In the genomic region with DNA sequence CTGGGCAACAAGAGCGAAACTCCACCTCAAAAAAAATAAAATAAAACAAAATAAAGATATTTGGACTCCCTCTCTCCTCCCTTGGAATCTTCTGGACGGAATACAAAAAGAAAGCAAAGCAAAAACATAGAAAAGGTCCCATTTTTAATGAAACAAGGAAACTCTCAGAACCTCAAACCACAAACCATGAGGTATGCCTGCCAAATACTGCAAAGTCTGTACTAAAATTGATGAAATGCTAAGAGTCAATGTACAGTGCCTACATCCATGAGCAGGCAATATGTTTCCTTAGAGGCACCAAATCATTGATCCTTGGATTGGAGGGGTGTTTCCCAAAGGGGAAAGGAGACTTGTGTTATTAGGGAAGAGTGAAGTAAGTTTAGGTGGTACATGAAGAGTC, we compare ENCODE assay signal across 25 cellular contexts. TPM values are rescaled to one million over a fixed set of nuclear protein-coding genes. Genes with fewer than 3 reads are reported as not detected.
DNase-seq lines count a peak whose midpoint lies in the region; ATAC-seq and TF ChIP-seq lines count a peak whose summit lies in the region.
"Had no signal": no experiment of that assay in that cellular context is flagged by ENCODE, and none has a peak within 500 bp of the region (broad histone marks: within the 10 kb centered on the region; RNA-seq: fewer than 3 reads in every experiment).

No MANE protein-coding gene starts in this region.

- H3K79me2 ChIP-seq in KMS-11 (ENCODE audit: insufficient read depth, low read depth) = no peaks in the 10 kb centered on the region

- peaks cover 0 to 3% (median 0%) of the 10 kb centered on the region in 8 donors for H3K9me3 Mint-ChIP-seq in CD4-positive, alpha-beta memory T cell
- H3K9me3 Mint-ChIP-seq in activated T-helper 2 cell treated with anti-CD3 and anti-CD28 coated beads, Interferon-gamma antibody, Interleukin-2, Interleukin-4, amounts not matched to agents 10 μg/mL and 5 μg/mL and 100 μg/mL, durations not matched to agents 14 hours and 24 hours and 36 hours = peaks cover 6% of the 10 kb centered on the region

- no peaks in the 10 kb centered on the region for H4K20me1 ChIP-seq in KMS-11 (ENCODE audit: insufficient read depth)

- peak overlapping the region in 7 of 8 donors; percentile 47 to 86 (median 78) for H3K4me3 Mint-ChIP-seq in CD4-positive, alpha-beta memory T cell
- H3K4me3 Mint-ChIP-seq in activated T-helper 2 cell treated with anti-CD3 and anti-CD28 coated beads, Interferon-gamma antibody, Interleukin-2, Interleukin-4, amounts not matched to agents 10 μg/mL and 5 μg/mL and 100 μg/mL, durations not matched to agents 14 hours and 24 hours and 36 hours (ENCODE audit: low read depth) = peak overlapping the region; percentile 51
- H3K4me3 Mint-ChIP-seq: neural crest cell had no signal

- no peak for ATAC-seq in GM19467 (IDR thresholded peaks at IDR 0.05; ENCODE audit: unreplicated experiment)
- ATAC-seq in left lobe of liver = no peak
- ATAC-seq: foreskin keratinocyte, psoas muscle had no signal

- peaks cover 38 to 70% (median 53%) of the 10 kb centered on the region in 4 donors for H3K4me1 Mint-ChIP-seq in CD4-positive, alpha-beta memory T cell
- H3K4me1 Mint-ChIP-seq in activated T-helper 2 cell treated with anti-CD3 and anti-CD28 coated beads, Interferon-gamma antibody, Interleukin-2, Interleukin-4, amounts not matched to agents 10 μg/mL and 5 μg/mL and 100 μg/mL, durations not matched to agents 14 hours and 24 hours and 36 hours (ENCODE audit: low read depth) = peaks cover 48% of the 10 kb centered on the region
- H3K4me1 Mint-ChIP-seq: neural crest cell had no signal

- no peak for TF ChIP-seq POLR2A in ovary (IDR thresholded peaks at IDR 0.05)

- H3K9me3 ChIP-seq in CD4-positive, alpha-beta memory T cell (ENCODE audit: control insufficient read depth in 1 of 2, low read length in 2 of 2) = no peaks in the 10 kb centered on the region
- H3K9me3 ChIP-seq in ovary = no peaks in the 10 kb centered on the region
- H3K9me3 ChIP-seq: psoas muscle, vagina had no signal

- H3K27ac Mint-ChIP-seq in CD4-positive, alpha-beta memory T cell = peak overlapping the region; percentile 75 to 91 (median 84)
- H3K27ac Mint-ChIP-seq in activated T-helper 2 cell treated with anti-CD3 and anti-CD28 coated beads, Interferon-gamma antibody, Interleukin-2, Interleukin-4, amounts not matched to agents 10 μg/mL and 5 μg/mL and 100 μg/mL, durations not matched to agents 14 hours and 24 hours and 36 hours = peak overlapping the region; percentile 91

- POLR2A ChIA-PET in CD4-positive, alpha-beta memory T cell (lab: Charles Lee; ENCODE audit: partially characterized antibody) = interaction anchor here (1.1 to 3.6 kb wide), 4 partner anchors 8 to 177 kb away, joined by 3 to 14 read pairs (median 8); a partner anchor contains a TSS

- no peak overlapping the region for H3K9ac ChIP-seq in KMS-11

- TF ChIP-seq CTCF in KMS-11 (conservative IDR thresholded peaks at IDR 0.05; ENCODE audit: low read depth, low read length) (no peak), ovary (IDR thresholded peaks at IDR 0.05) (no peak)

- H3K4me3 ChIP-seq in CD4-positive, alpha-beta memory T cell (ENCODE audit: low read length in 2 of 2) = no peak overlapping the region
- H3K4me3 ChIP-seq in KMS-11 (IDR thresholded peaks at IDR 0.05; ENCODE audit: insufficient read depth, low read depth, low read length) = no peak overlapping the region
- no peak overlapping the region for H3K4me3 ChIP-seq in ovary
- H3K4me3 ChIP-seq: psoas muscle, skin epidermis, vagina had no signal

- 9 to 17% (median 14%) methylated on average over 2 of the region's 2 CpGs for WGBS in ovary, 3 donors

- no peak for TF ChIP-seq EP300 in ovary (IDR thresholded peaks at IDR 0.05)

- no peaks in the 10 kb centered on the region for H3K27me3 ChIP-seq in CD4-positive, alpha-beta memory T cell (ENCODE audit: insufficient read depth, low read length)
- H3K27me3 ChIP-seq in KMS-11 (ENCODE audit: insufficient read depth, low read depth) (no peaks in the 10 kb centered on the region), ovary (no peaks in the 10 kb centered on the region)
- H3K27me3 ChIP-seq: foreskin keratinocyte, vagina had no signal

- peak in 3 of 5 donors; percentile 25 to 40 (median 31) for DNase-seq in CD4-positive, alpha-beta memory T cell
- DNase-seq in activated T-helper 2 cell treated with anti-CD3 and anti-CD28 coated beads, Interferon-gamma antibody, Interleukin-2, Interleukin-4, amounts not matched to agents 10 μg/mL and 5 μg/mL and 100 μg/mL, durations not matched to agents 14 hours and 24 hours and 36 hours (ENCODE audit: low spot score) = no peak
- DNase-seq in fibroblast of peridontal ligament (ENCODE audit: extremely low read depth) (peak; percentile 70), left lobe of liver (ENCODE audit: low spot score) (no peak), ovary (no peak)
- DNase-seq: AML-193; amygdala; Calu3; foreskin keratinocyte; H7; hypothalamus; kidney glomerular epithelial cell; mesenchymal stem cell; NCI-H1105 treated with DMSO at 0.1 percent for 48 hours; NCI-H526 treated with DMSO at 0.1 percent for 48 hours; psoas muscle; SHP77 treated with DMSO at 0.1 percent for 48 hours; stimulated activated CD4-positive, alpha-beta T cell treated with anti-CD3 and anti-CD28 coated beads, Interleukin-2, amount 100 ng/mL, for 48 hours; substantia nigra had no signal

- H3K27me3 Mint-ChIP-seq in CD4-positive, alpha-beta memory T cell = no peaks in the 10 kb centered on the region
- H3K27me3 Mint-ChIP-seq in activated T-helper 2 cell treated with anti-CD3 and anti-CD28 coated beads, Interferon-gamma antibody, Interleukin-2, Interleukin-4, amounts not matched to agents 10 μg/mL and 5 μg/mL and 100 μg/mL, durations not matched to agents 14 hours and 24 hours and 36 hours (ENCODE audit: low read depth) = no peaks in the 10 kb centered on the region

- peaks cover 72% of the 10 kb centered on the region for H3K4me1 ChIP-seq in CD4-positive, alpha-beta memory T cell (ENCODE audit: insufficient read depth, low read length)
- H3K4me1 ChIP-seq in KMS-11 (ENCODE audit: low read depth, poor library complexity, severe bottlenecking) (peaks cover 15% of the 10 kb centered on the region), ovary (ENCODE audit: insufficient read depth) (no peaks in the 10 kb centered on the region)
- H3K4me1 ChIP-seq: foreskin keratinocyte, psoas muscle, vagina had no signal

- H3K27ac ChIP-seq in CD4-positive, alpha-beta memory T cell (ENCODE audit: low read depth, low read length) = peak overlapping the region; percentile 31
- H3K27ac ChIP-seq in KMS-11 (no peak overlapping the region), ovary (no peak overlapping the region)
- H3K27ac ChIP-seq: foreskin keratinocyte, HL-60, psoas muscle, vagina had no signal

- no peak overlapping the region for H2AFZ ChIP-seq in KMS-11 (ENCODE audit: low read depth)

- intact Hi-C loops in CD4-positive, alpha-beta memory T cell (cut with micrococcal nuclease) = no loop called here
- intact Hi-C loops in activated T-helper 2 cell treated with anti-CD3 and anti-CD28 coated beads, Interferon-gamma antibody, Interleukin-2, Interleukin-4, amounts not matched to agents 10 μg/mL and 5 μg/mL and 100 μg/mL, durations not matched to agents 14 hours and 24 hours and 36 hours (cut with micrococcal nuclease) = no loop called here
- intact Hi-C loops in ovary (cut with DNase I) = loop anchor here in 1 of 4 donors (10.0 kb wide), 1 partner anchor 96 kb away; no protein-coding TSS in a partner anchor

- H3K36me3 Mint-ChIP-seq in CD4-positive, alpha-beta memory T cell = peaks cover 0 to 5% of the 10 kb centered on the region in 2 donors
- H3K36me3 Mint-ChIP-seq in activated T-helper 2 cell treated with anti-CD3 and anti-CD28 coated beads, Interferon-gamma antibody, Interleukin-2, Interleukin-4, amounts not matched to agents 10 μg/mL and 5 μg/mL and 100 μg/mL, durations not matched to agents 14 hours and 24 hours and 36 hours (ENCODE audit: low read depth) = peaks cover 26% of the 10 kb centered on the region

- no peaks in the 10 kb centered on the region for H3K36me3 ChIP-seq in CD4-positive, alpha-beta memory T cell (ENCODE audit: insufficient read depth, low read length)
- H3K36me3 ChIP-seq in KMS-11 (ENCODE audit: insufficient read depth) (no peaks in the 10 kb centered on the region), ovary (no peaks in the 10 kb centered on the region)
- H3K36me3 ChIP-seq: vagina had no signal

- H3K4me2 ChIP-seq in KMS-11 = peak overlapping the region; percentile 56

- CTCF ChIA-PET in CD4-positive, alpha-beta memory T cell (lab: Charles Lee; ENCODE audit: partially characterized antibody) = interaction anchor here (0.9 to 1.1 kb wide), 2 partner anchors 10 to 15 kb away, joined by 3 to 4 read pairs; no protein-coding TSS in a partner anchor

RNA-seq across cellular contexts. Expression of a gene that starts 8.2 kb away (rescaled TPM):
- 10 to 100 TPM; 42.9 to 44.7 TPM for total RNA-seq in CD4-positive, alpha-beta memory T cell
- 10 to 100 TPM; 28.8 to 29.7 TPM for polyA plus RNA-seq in CD4-positive, alpha-beta memory T cell
- total RNA-seq in activated T-helper 2 cell treated with anti-CD3 and anti-CD28 coated beads, Interferon-gamma antibody, Interleukin-2, Interleukin-4, amounts not matched to agents 10 μg/mL and 5 μg/mL and 100 μg/mL, durations not matched to agents 14 hours and 24 hours and 36 hours = 20.5 and 21.4 TPM in 2 replicates
- 1.4 TPM for total RNA-seq in left lobe of liver
- 10 to 100 TPM in 4 of 7 donors, 1 to 10 TPM in 3; 6.7 to 19.0 (median 10.3) TPM for total RNA-seq in ovary
- polyA plus RNA-seq in ovary = 1 to 10 TPM; 3.8 to 5.2 TPM

RNA-seq across cellular contexts. Expression of a gene that starts 45.2 kb away (rescaled TPM):
- 100 to 1,000 TPM; 132 to 141 TPM for total RNA-seq in CD4-positive, alpha-beta memory T cell
- polyA plus RNA-seq in CD4-positive, alpha-beta memory T cell = 10 to 100 TPM; 40.9 to 45.5 TPM
- total RNA-seq in activated T-helper 2 cell treated with anti-CD3 and anti-CD28 coated beads, Interferon-gamma antibody, Interleukin-2, Interleukin-4, amounts not matched to agents 10 μg/mL and 5 μg/mL and 100 μg/mL, durations not matched to agents 14 hours and 24 hours and 36 hours = 48.5 and 52.1 TPM in 2 replicates
- total RNA-seq in left lobe of liver (53.1 TPM), ovary (10 to 100 TPM; 17.9 to 52.2 (median 39.3) TPM)
- polyA plus RNA-seq in ovary = 10 to 100 TPM; 24.1 to 73.3 TPM

Comparison
In these comparisons a context has a peak if more than half of its experiments do, and no peak if none do; other contexts are left out.
1. DNase-seq: peak in CD4-positive, alpha-beta memory T cell (3 of 5) and fibroblast of peridontal ligament (single experiment); none in activated T-helper 2 cell treated with anti-CD3 and anti-CD28 coated beads, Interferon-gamma antibody, Interleukin-2, Interleukin-4, amounts not matched to agents 10 μg/mL and 5 μg/mL and 100 μg/mL, durations not matched to agents 14 hours and 24 hours and 36 hours (single experiment), left lobe of liver (single experiment) and ovary (0 of 5).